Comparison of ENCODE assay signal across 10 cellular contexts in the genomic region with DNA sequence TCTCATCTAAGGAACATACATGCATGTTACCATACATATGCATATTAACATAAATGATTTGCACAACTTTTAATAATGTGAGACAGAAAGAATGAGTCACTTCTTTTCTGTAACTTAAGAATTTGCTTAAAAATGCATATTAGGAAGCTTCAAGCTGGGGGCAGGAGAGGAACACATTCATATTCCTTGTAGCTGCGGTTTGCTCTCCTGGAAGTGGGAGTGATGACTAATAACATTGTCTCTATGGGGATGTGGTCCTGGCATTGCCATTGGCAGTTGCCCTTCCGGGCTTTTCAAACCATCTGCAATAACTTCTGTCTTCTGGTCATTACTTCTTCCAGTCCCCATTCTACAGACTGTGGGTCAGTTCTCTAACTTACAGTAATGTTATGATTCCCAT. TPM values are rescaled to one million over a fixed set of nuclear protein-coding genes. Genes with fewer than 3 reads are reported as not detected.
DNase-seq lines count a peak whose midpoint lies in the region; ATAC-seq lines count a peak whose summit lies in the region.
"Had no signal": no experiment of that assay in that cellular context is flagged by ENCODE, and none has a peak within 500 bp of the region (broad histone marks: within the 10 kb centered on the region; RNA-seq: fewer than 3 reads in every experiment).

No MANE protein-coding gene starts in this region.

- POLR2A ChIA-PET in T-cell (lab: Charles Lee), result no interaction called here

- H3K9me3 ChIP-seq in GM23248 (ENCODE audit: low read depth), result no peaks in the 10 kb centered on the region
- H3K9me3 ChIP-seq in trophoblast cell (ENCODE audit: insufficient read depth, low read depth, low read length), result no peaks in the 10 kb centered on the region

- peaks cover 20% of the 10 kb centered on the region for H3K4me1 ChIP-seq in GM23248 (ENCODE audit: insufficient read depth)
- no peaks in the 10 kb centered on the region for H3K4me1 ChIP-seq in trophoblast cell (ENCODE audit: control insufficient read depth in 1 of 2, insufficient read depth in 2 of 2, low read length in 2 of 2)

- H3K79me2 ChIP-seq in GM23248 (ENCODE audit: insufficient read depth) (no peaks in the 10 kb centered on the region), trophoblast cell (ENCODE audit: control insufficient read depth, insufficient read depth, low read length, poor library complexity) (no peaks in the 10 kb centered on the region)

- no peak overlapping the region for H2AK5ac ChIP-seq in trophoblast cell (ENCODE audit: low read length)

- no peak overlapping the region for H2AFZ ChIP-seq in GM23248
- H2AFZ ChIP-seq in trophoblast cell (ENCODE audit: insufficient read depth, low read length, poor library complexity), result no peak overlapping the region

- 0 to 2% methylated on average over 2 of the region's 2 CpGs for WGBS in GM23248 (ENCODE audit: low coverage in 1 of 2, low lambda C conversion rate in 2 of 2, missing lambda C conversion rate in 2 of 2), 2 experiments
- no CpG with 5 or more reads among the region's 2 CpGs for WGBS in trophoblast cell (ENCODE audit: extremely low coverage, insufficient coverage, insufficient read length)

- H3K4me3 Mint-ChIP-seq in T-cell, result no peak overlapping the region

- H3K27me3 Mint-ChIP-seq in T-cell, result no peaks in the 10 kb centered on the region

- H3K27ac ChIP-seq in GM23248 (no peak overlapping the region), trophoblast cell (ENCODE audit: low read depth, low read length) (no peak overlapping the region)

- no peaks in the 10 kb centered on the region for H3K36me3 Mint-ChIP-seq in T-cell

- in situ Hi-C loops in GM23248 (cut with MboI), result no loop called here

- H3K27me3 ChIP-seq in GM23248 (replicated peaks; ENCODE audit: insufficient read depth), result no peaks in the 10 kb centered on the region
- no peaks in the 10 kb centered on the region for H3K27me3 ChIP-seq in trophoblast cell (ENCODE audit: insufficient read depth, low read length)

- H3K9me3 Mint-ChIP-seq in T-cell, result no peaks in the 10 kb centered on the region

- H2BK5ac ChIP-seq in trophoblast cell (ENCODE audit: low read depth, low read length, poor library complexity), result no peak overlapping the region

- H3K4me3 ChIP-seq in GM23248 (peak overlapping the region; percentile 7; the same call in 1 of the 2 replicates), trophoblast cell (ENCODE audit: low read depth, low read length) (no peak overlapping the region)

- H3K36me3 ChIP-seq in GM23248 (ENCODE audit: low read depth), result no peaks in the 10 kb centered on the region
- H3K36me3 ChIP-seq in trophoblast cell (ENCODE audit: control insufficient read depth in 1 of 2, insufficient read depth in 2 of 2, low read length in 2 of 2), result no peaks in the 10 kb centered on the region

- H3K18ac ChIP-seq in trophoblast cell (ENCODE audit: low read length), result no peak overlapping the region

- no peaks in the 10 kb centered on the region for H3K9me2 ChIP-seq in GM23248 (ENCODE audit: insufficient read depth)

- H3K4me2 ChIP-seq in GM23248 (ENCODE audit: unreplicated experiment) (peak overlapping the region; percentile 71), trophoblast cell (ENCODE audit: low read length) (no peak overlapping the region)

- no peak overlapping the region for H2BK12ac ChIP-seq in trophoblast cell (ENCODE audit: low read length)

- DNase-seq in GM23248 (peak; percentile 97), NOMO-1 treated with DMSO at 0.1 percent for 48 hours (lab: John Stamatoyannopoulos, UW; ENCODE audit: unreplicated experiment) (peak; percentile 79), dermis blood vessel endothelial cell (peak; percentile 83), trophoblast cell (peak; percentile 60 to 77), T-cell (no peak), NCI-H2029 treated with DMSO at 0.1 percent for 48 hours (lab: John Stamatoyannopoulos, UW) (no peak)
- DNase-seq: activated T-cell treated with anti-CD3 and anti-CD28 coated beads, Interleukin-2, amount 50 U/mL, for 1 hour; NCI-H2107 had no signal

- no peak overlapping the region for H2BK120ac ChIP-seq in trophoblast cell (ENCODE audit: insufficient read depth, low read length, poor library complexity)

- H3K9ac ChIP-seq in GM23248 (no peak overlapping the region), trophoblast cell (ENCODE audit: low read length) (no peak overlapping the region)

- H3K23ac ChIP-seq in trophoblast cell (ENCODE audit: low read length), result no peak overlapping the region

- H3F3A ChIP-seq in GM23248 (ENCODE audit: insufficient read depth), result peaks cover 7% of the 10 kb centered on the region

- no peak overlapping the region for H3K4ac ChIP-seq in trophoblast cell (ENCODE audit: low read depth, low read length)

- H4K91ac ChIP-seq in trophoblast cell (ENCODE audit: low read depth, low read length), result no peak overlapping the region

- CTCF ChIA-PET in T-cell (lab: Charles Lee), result interaction anchor here in 1 of 2 donors (0.5 kb wide), 1 partner anchor 638 kb away, joined by 4 read pairs; no protein-coding TSS in a partner anchor

- no peak overlapping the region for H3K27ac Mint-ChIP-seq in T-cell

- H3K79me1 ChIP-seq in trophoblast cell (ENCODE audit: low read length), result no peaks in the 10 kb centered on the region

- H4K20me1 ChIP-seq in GM23248 (ENCODE audit: insufficient read depth), result no peaks in the 10 kb centered on the region

- H3K4me1 Mint-ChIP-seq in T-cell, result peaks cover 3 to 12% (median 5%) of the 10 kb centered on the region in 3 donors

- no peak overlapping the region for H3K14ac ChIP-seq in trophoblast cell (ENCODE audit: low read length)

- ATAC-seq in T-cell (replicated peaks in 1 of 4) (no peak), HG03045 (IDR thresholded peaks at IDR 0.05; ENCODE audit: unreplicated experiment) (no peak), GM21576 (IDR thresholded peaks at IDR 0.05; ENCODE audit: unreplicated experiment) (no peak)

- no peak overlapping the region for H4K12ac ChIP-seq in trophoblast cell (ENCODE audit: low read depth, low read length)

- H4K8ac ChIP-seq in trophoblast cell (ENCODE audit: low read depth, low read length), result no peak overlapping the region

RNA-seq across cellular contexts. Expression of a gene that starts 15.6 kb away (rescaled TPM):
- total RNA-seq in GM23248 (2014; rRNA removed; shearing (Covaris generic)), result 10.4 and 12.0 TPM in 2 replicates
- 2.1 and 2.3 TPM in 2 replicates for polyA plus RNA-seq in GM23248 (2016; fragmentation: Nextera tagmentation; extraction: Ambion mirVana)
- total RNA-seq in dermis blood vessel endothelial cell (2.7 and 7.8 TPM in 2 replicates), T-cell (1 to 10 TPM; 1.7 to 5.6 (median 4.4) TPM)
- 2.3 and 2.5 TPM in 2 replicates for polyA plus RNA-seq in trophoblast cell (2013)

Comparison
In these comparisons a context has a peak if more than half of its experiments do, and no peak if none do; other contexts are left out.
1. DNase-seq: peak in GM23248 (single experiment), NOMO-1 treated with DMSO at 0.1 percent for 48 hours (single experiment), dermis blood vessel endothelial cell (single experiment) and trophoblast cell (2 of 2); none in T-cell (0 of 34) and NCI-H2029 treated with DMSO at 0.1 percent for 48 hours (single experiment).